In genomic region chr17:77781536-77781935, GRCh38 we compare ENCODE assay signal across 16 cellular contexts.
"Had no signal": no experiment of that assay in that cellular context is flagged by ENCODE, and none has a peak within 500 bp of the region (broad histone marks: within the 10 kb centered on the region; RNA-seq: fewer than 3 reads in every experiment).

No MANE protein-coding gene starts in this region.

- H3K9me3 ChIP-seq: SJSA1 had no signal

- H3K4me3 ChIP-seq: SJSA1, SK-N-MC had no signal

- H3K4me1 ChIP-seq: SJSA1 had no signal

- DNase-seq: KBM-7, MV-4-11, NCI-H1048, NCI-H1417 treated with DMSO at 0.1 percent for 48 hours, NCI-H1694 treated with DMSO at 0.1 percent for 48 hours, NCI-H1930, NCI-H2107, NCI-H2227 treated with DMSO at 0.1 percent for 48 hours, NCI-H510A, NCI-H524 treated with DMSO at 0.1 percent for 48 hours, NCI-H774, Right ventricle myocardium superior, RPMI8226, SIG-M5 had no signal

- H3K36me3 ChIP-seq: SJSA1 had no signal

- H3K27ac ChIP-seq: SJSA1, SK-N-MC had no signal
